ENCODE assay signal across 23 cellular contexts in genomic region chr12:117658226-117658625, GRCh38.
"Had no signal": no experiment of that assay in that cellular context is flagged by ENCODE, and none has a peak within 500 bp of the region (broad histone marks: within the 10 kb centered on the region; RNA-seq: fewer than 3 reads in every experiment).

No MANE protein-coding gene starts in this region.

- ATAC-seq: effector memory CD8-positive, alpha-beta T cell; esophagus mucosa; foreskin keratinocyte; gastrocnemius medialis; gastroesophageal sphincter; heart left ventricle; heart right ventricle had no signal

- H3K27me3 Mint-ChIP-seq: dendritic cell treated with granulocyte-macrophage colony-stimulating factor and Interleukin-4, amounts not matched to agents 40 ng/mL and 50 ng/mL, for 4 days; effector memory CD8-positive, alpha-beta T cell had no signal

- H3K4me3 Mint-ChIP-seq: dendritic cell treated with granulocyte-macrophage colony-stimulating factor and Interleukin-4, amounts not matched to agents 40 ng/mL and 50 ng/mL, for 4 days; effector memory CD8-positive, alpha-beta T cell had no signal

- DNase-seq: colonic mucosa; cortex of kidney; dermis blood vessel endothelial cell; dorsolateral prefrontal cortex; effector CD4-positive, alpha-beta T cell; effector CD8-positive, alpha-beta T cell; effector memory CD4-positive, alpha-beta T cell; effector memory CD8-positive, alpha-beta T cell; erythroblast; esophagus squamous epithelium; foreskin fibroblast; foreskin keratinocyte; foreskin melanocyte; gastrocnemius medialis; glutamatergic neuron; head of caudate nucleus; heart left ventricle; heart right ventricle had no signal

- H3K9me3 ChIP-seq: colonic mucosa, esophagus squamous epithelium, gastrocnemius medialis, gastroesophageal sphincter, heart left ventricle, heart right ventricle had no signal

- H3K4me1 ChIP-seq: colonic mucosa, esophagus squamous epithelium, gastrocnemius medialis, gastroesophageal sphincter, heart left ventricle, heart right ventricle had no signal

- H3K36me3 ChIP-seq: colonic mucosa, esophagus squamous epithelium, gastrocnemius medialis, gastroesophageal sphincter, heart left ventricle, heart right ventricle had no signal

- H3K9me3 Mint-ChIP-seq: dendritic cell treated with granulocyte-macrophage colony-stimulating factor and Interleukin-4, amounts not matched to agents 40 ng/mL and 50 ng/mL, for 4 days; effector memory CD8-positive, alpha-beta T cell had no signal

- H3K27ac ChIP-seq: colonic mucosa, coronary artery, dorsolateral prefrontal cortex, epithelial cell of prostate, esophagus squamous epithelium, foreskin keratinocyte, gastrocnemius medialis, gastroesophageal sphincter, heart left ventricle, heart right ventricle had no signal

- H3K27me3 ChIP-seq: colonic mucosa, dorsolateral prefrontal cortex, foreskin keratinocyte, gastrocnemius medialis, heart left ventricle had no signal

- H3K4me3 ChIP-seq: colonic mucosa, coronary artery, dorsolateral prefrontal cortex, esophagus squamous epithelium, gastrocnemius medialis, gastroesophageal sphincter, heart left ventricle, heart right ventricle had no signal

- H3K27ac Mint-ChIP-seq: dendritic cell treated with granulocyte-macrophage colony-stimulating factor and Interleukin-4, amounts not matched to agents 40 ng/mL and 50 ng/mL, for 4 days; effector memory CD8-positive, alpha-beta T cell had no signal
